Comparison of ENCODE assay signal across 32 cellular contexts in genomic region chr15:69825941-69826817, GRCh38.
DNase-seq lines count a peak whose midpoint lies in the region; ATAC-seq and TF ChIP-seq lines count a peak whose summit lies in the region.
"Had no signal": no experiment of that assay in that cellular context is flagged by ENCODE, and none has a peak within 500 bp of the region (broad histone marks: within the 10 kb centered on the region; RNA-seq: fewer than 3 reads in every experiment).

No MANE protein-coding gene starts in this region.

- no peak overlapping the region for H2AFZ ChIP-seq in IMR-90 (replicated peaks; ENCODE audit: low read length, poor library complexity)

- H2BK120ac ChIP-seq in IMR-90 (ENCODE audit: low read depth, low read length): no peak overlapping the region

- H3K4me3 Mint-ChIP-seq in endodermal cell: peak overlapping the region; percentile 12
- H3K4me3 Mint-ChIP-seq: activated CD4-positive, alpha-beta T cell treated with anti-CD3 and anti-CD28 coated beads for 36 hours; activated naive CD8-positive, alpha-beta T cell treated with anti-CD3 and anti-CD28 coated beads for 36 hours; B cell; CD4-positive, alpha-beta memory T cell; mesothelial cell of epicardium had no signal

- in situ Hi-C loops in IMR-90 (cut with MboI; ENCODE audit: low sequenced_read_pairs) (no loop called here), KBM-7 (cut with MboI; ENCODE audit: low pct_unique_long_range_greater_than_20kb, low sequenced_read_pairs) (no loop called here)

- ATAC-seq in IMR-90 (ENCODE audit: low read depth) (peak; percentile 55), upper lobe of left lung (ENCODE audit: low FRiP score in 2 of 2) (no peak), omental fat pad (ENCODE audit: low FRiP score) (no peak)
- ATAC-seq: activated CD4-positive, alpha-beta T cell treated with anti-CD3 and anti-CD28 coated beads for 36 hours; psoas muscle had no signal

- H2BK15ac ChIP-seq in IMR-90 (ENCODE audit: low read depth, low read length): no peak overlapping the region

- H3K14ac ChIP-seq in IMR-90 (replicated peaks; ENCODE audit: low read depth, low read length): no peak overlapping the region

- intact Hi-C loops in IMR-90 (cut with micrococcal nuclease): no loop called here

- H3K36me3 Mint-ChIP-seq in endodermal cell (ENCODE audit: low read depth): no peaks in the 10 kb centered on the region
- H3K36me3 Mint-ChIP-seq: activated naive CD8-positive, alpha-beta T cell treated with anti-CD3 and anti-CD28 coated beads for 36 hours; CD4-positive, alpha-beta memory T cell; mesothelial cell of epicardium had no signal

- no peak overlapping the region; the same call in 1 of the 2 replicates for H3K4ac ChIP-seq in IMR-90 (ENCODE audit: low read depth, low read length)

- dilution Hi-C loops in IMR-90 (cut with HindIII; ENCODE audit: low sequenced_read_pairs, unreplicated experiment): no loop called here

- peak overlapping the region; percentile 14 for H3K4me2 ChIP-seq in IMR-90 (ENCODE audit: low read depth, low read length)

- TF ChIP-seq POLR2A in IMR-90 (IDR thresholded peaks at IDR 0.05; ENCODE audit: low read depth, low read length) (no peak), upper lobe of left lung (IDR thresholded peaks at IDR 0.05) (no peak)

- no peak overlapping the region for H3K4me3 ChIP-seq in IMR-90 (ENCODE audit: insufficient read depth, low read depth, low read length)
- H3K4me3 ChIP-seq in SJSA1: no peak overlapping the region
- peak overlapping the region; percentile 32 for H3K4me3 ChIP-seq in endodermal cell (ENCODE audit: low read length)
- no peak overlapping the region for H3K4me3 ChIP-seq in upper lobe of left lung
- H3K4me3 ChIP-seq: esophagus muscularis mucosa, HAP-1, Peyer's patch, psoas muscle, sigmoid colon, transverse colon had no signal

- H3K56ac ChIP-seq in IMR-90 (ENCODE audit: extremely low read depth, insufficient read depth, low read length): no peak overlapping the region

- no peak overlapping the region for H3K23ac ChIP-seq in IMR-90 (ENCODE audit: low read depth, low read length)

- H4K8ac ChIP-seq in IMR-90 (ENCODE audit: low read depth in 2 of 2, low read length in 2 of 2): no peak overlapping the region

- H3K27me3 Mint-ChIP-seq in endodermal cell (ENCODE audit: insufficient read depth): peaks cover 9% of the 10 kb centered on the region
- H3K27me3 Mint-ChIP-seq: activated CD4-positive, alpha-beta T cell treated with anti-CD3 and anti-CD28 coated beads for 36 hours; CD4-positive, alpha-beta memory T cell had no signal

- H3K9ac ChIP-seq in IMR-90 (ENCODE audit: low read depth, low read length) (no peak overlapping the region), endodermal cell (ENCODE audit: extremely low read depth, low read length, poor library complexity, severe bottlenecking) (no peak overlapping the region)

- no peak overlapping the region for H4K5ac ChIP-seq in IMR-90 (ENCODE audit: low read depth, low read length)

- CTCF ChIA-PET in IMR-90 (lab: Yijun Ruan, JAX): no interaction called here

- no peak for TF ChIP-seq RAD21 in IMR-90 (IDR thresholded peaks at IDR 0.05; ENCODE audit: low read length)

- H3K79me1 ChIP-seq in IMR-90 (ENCODE audit: low read depth in 1 of 2, low read length in 2 of 2): no peaks in the 10 kb centered on the region

- TF ChIP-seq CTCF in IMR-90 (conservative IDR thresholded peaks at IDR 0.05; ENCODE audit: low read depth, low read length) (no peak), endodermal cell (conservative IDR thresholded peaks at IDR 0.05) (no peak), upper lobe of left lung (IDR thresholded peaks at IDR 0.05) (no peak), omental fat pad (IDR thresholded peaks at IDR 0.05) (no peak)

- peaks cover 5% of the 10 kb centered on the region; the same call in 1 of the 2 replicates for H3K9me1 ChIP-seq in IMR-90 (ENCODE audit: insufficient read depth, low read length)

- no peak overlapping the region for H2BK20ac ChIP-seq in IMR-90 (ENCODE audit: low read depth, low read length)

- DNase-seq in D341Med (ENCODE audit: low spot score) (peak; percentile 45), IMR-90 (no peak), SJSA1 (ENCODE audit: low read depth in 1 of 2, low spot score in 2 of 2) (no peak), endodermal cell (peak; percentile 83), upper lobe of left lung (no peak), omental fat pad (ENCODE audit: low spot score) (no peak), globus pallidus (ENCODE audit: low spot score) (no peak), KBM-7 (no peak)
- DNase-seq: ACHN; activated CD4-positive, alpha-beta T cell treated with anti-CD3 and anti-CD28 coated beads for 36 hours; activated gamma-delta T cell; activated naive CD8-positive, alpha-beta T cell treated with anti-CD3 and anti-CD28 coated beads for 36 hours; activated T-cell treated with anti-CD3 and anti-CD28 coated beads, Interleukin-2, amount 50 U/mL, for 1 hour; caudate nucleus; CD4-positive, alpha-beta memory T cell; cortex of kidney; foreskin fibroblast; head of caudate nucleus; MV-4-11; NCI-H1694; NCI-H524 treated with DMSO at 0.1 percent for 48 hours; Peyer's patch; psoas muscle; SIG-M5; sigmoid colon; stimulated activated CD4-positive, alpha-beta T cell treated with anti-CD3 and anti-CD28 coated beads, Interleukin-4, amount 100 ng/mL, for 1 hour; SW 1271; transverse colon had no signal

- 59% methylated on average over 7 of the region's 17 CpGs; no CpG with 5 or more reads in 1 of the 2 experiments for WGBS in IMR-90 (ENCODE audit: extremely low coverage in 2 of 2, insufficient read length in 1 of 2), 2 experiments
- WGBS in endodermal cell (ENCODE audit: insufficient coverage in 1 of 2, insufficient read length in 1 of 2), 2 experiments: 44 to 58% methylated on average over 9 to 17 of the region's 17 CpGs
- WGBS in upper lobe of left lung, 2 donors: 80 to 82% methylated on average over 17 of the region's 17 CpGs

- no TSS peak for BruUV-seq in IMR-90 (replicated peaks; lab: Mats Ljungman, UMichigan)

- H3K18ac ChIP-seq in IMR-90 (ENCODE audit: low read depth, low read length): no peak overlapping the region

- peaks cover 42% of the 10 kb centered on the region for H3K4me1 Mint-ChIP-seq in endodermal cell
- H3K4me1 Mint-ChIP-seq: activated CD4-positive, alpha-beta T cell treated with anti-CD3 and anti-CD28 coated beads for 36 hours; activated naive CD8-positive, alpha-beta T cell treated with anti-CD3 and anti-CD28 coated beads for 36 hours; B cell; CD4-positive, alpha-beta memory T cell had no signal

- peak overlapping the region; percentile 56 for H3K27ac Mint-ChIP-seq in endodermal cell
- H3K27ac Mint-ChIP-seq: activated CD4-positive, alpha-beta T cell treated with anti-CD3 and anti-CD28 coated beads for 36 hours; activated naive CD8-positive, alpha-beta T cell treated with anti-CD3 and anti-CD28 coated beads for 36 hours; B cell; CD4-positive, alpha-beta memory T cell; mesothelial cell of epicardium had no signal

- H3K4me1 ChIP-seq in IMR-90 (ENCODE audit: control insufficient read depth, insufficient read depth, low read length) (peaks cover 10% of the 10 kb centered on the region), SJSA1 (replicated peaks) (peaks cover 31% of the 10 kb centered on the region), endodermal cell (ENCODE audit: control insufficient read depth, insufficient read depth, low read length) (peaks cover 16% of the 10 kb centered on the region), upper lobe of left lung (peaks cover 0 to 4% (median 0%) of the 10 kb centered on the region in 4 donors)
- H3K4me1 ChIP-seq: esophagus muscularis mucosa, HAP-1, Peyer's patch, psoas muscle had no signal

- no peak overlapping the region for H2AK9ac ChIP-seq in IMR-90 (replicated peaks; ENCODE audit: low read depth, low read length, poor library complexity)

- POLR2A ChIA-PET in IMR-90 (lab: Charles Lee; ENCODE audit: unreplicated experiment): no interaction called here

- H3K27me3 ChIP-seq in IMR-90 (ENCODE audit: control insufficient read depth, insufficient read depth, low read length) (peaks cover 18% of the 10 kb centered on the region), SJSA1 (replicated peaks) (no peaks in the 10 kb centered on the region), endodermal cell (ENCODE audit: control insufficient read depth, insufficient read depth, low read length, poor library complexity, severe bottlenecking) (peaks cover 11% of the 10 kb centered on the region), upper lobe of left lung (no peaks in the 10 kb centered on the region)
- H3K27me3 ChIP-seq: esophagus muscularis mucosa, Peyer's patch, sigmoid colon, transverse colon had no signal

- H3K27ac ChIP-seq in IMR-90 (ENCODE audit: insufficient read depth, low read length): no peak overlapping the region
- H3K27ac ChIP-seq in SJSA1: peak overlapping the region; percentile 12
- peak overlapping the region; percentile 40 for H3K27ac ChIP-seq in endodermal cell (ENCODE audit: low read depth, low read length)
- no peak overlapping the region for H3K27ac ChIP-seq in upper lobe of left lung
- H3K27ac ChIP-seq: esophagus muscularis mucosa, Peyer's patch, psoas muscle, sigmoid colon, transverse colon had no signal

- peaks cover 4% of the 10 kb centered on the region for H3K9me3 Mint-ChIP-seq in endodermal cell
- H3K9me3 Mint-ChIP-seq: activated naive CD8-positive, alpha-beta T cell treated with anti-CD3 and anti-CD28 coated beads for 36 hours; mesothelial cell of epicardium had no signal

- no peak for TF ChIP-seq EP300 in upper lobe of left lung (IDR thresholded peaks at IDR 0.05)

- H2BK5ac ChIP-seq in IMR-90 (ENCODE audit: low read depth, low read length, poor library complexity, severe bottlenecking): no peak overlapping the region

- H3K36me3 ChIP-seq in IMR-90 (ENCODE audit: control insufficient read depth, insufficient read depth, low read length) (no peaks in the 10 kb centered on the region), SJSA1 (no peaks in the 10 kb centered on the region), endodermal cell (ENCODE audit: control insufficient read depth, insufficient read depth, low read length) (no peaks in the 10 kb centered on the region), upper lobe of left lung (no peaks in the 10 kb centered on the region)
- H3K36me3 ChIP-seq: esophagus muscularis mucosa, HAP-1, Peyer's patch, sigmoid colon, transverse colon had no signal

- H2AK5ac ChIP-seq in IMR-90 (ENCODE audit: low read depth, low read length): no peak overlapping the region

- H3K9me3 ChIP-seq in IMR-90 (ENCODE audit: control insufficient read depth, insufficient read depth, low read length): no peaks in the 10 kb centered on the region
- H3K9me3 ChIP-seq in SJSA1 (replicated peaks): no peaks in the 10 kb centered on the region
- no peaks in the 10 kb centered on the region for H3K9me3 ChIP-seq in endodermal cell (ENCODE audit: control insufficient read depth, low read length)
- H3K9me3 ChIP-seq in upper lobe of left lung: no peaks in the 10 kb centered on the region
- H3K9me3 ChIP-seq: esophagus muscularis mucosa, HAP-1, Peyer's patch, psoas muscle, sigmoid colon, transverse colon had no signal

- H4K20me1 ChIP-seq in IMR-90 (ENCODE audit: insufficient read depth, low read length): no peaks in the 10 kb centered on the region

- no peak overlapping the region for H4K91ac ChIP-seq in IMR-90 (ENCODE audit: insufficient read depth, low read depth, low read length)

TF ChIP-seq in IMR-90, 13 proteins besides CTCF, POLR2A, EP300 and RAD21:
- TF ChIP-seq RFX5 (IDR thresholded peaks at IDR 0.05; ENCODE audit: low read depth, low read length): no peak
- TF ChIP-seq FOS (IDR thresholded peaks at IDR 0.05; ENCODE audit: low read depth, low read length): no peak
TF ChIP-seq in IMR-90: peak in this region for 0.

Comparison
In these comparisons a context has a peak if more than half of its experiments do, and no peak if none do; other contexts are left out.
1. DNase-seq: peak in D341Med (single experiment) and endodermal cell (single experiment); none in IMR-90 (single experiment), SJSA1 (0 of 2), upper lobe of left lung (0 of 2), omental fat pad (single experiment), globus pallidus (single experiment) and KBM-7 (single experiment).
2. H3K27ac ChIP-seq: peak in SJSA1 (single experiment) and endodermal cell (single experiment); none in IMR-90 (single experiment) and upper lobe of left lung (0 of 4).